28 cellular contexts compared by ENCODE assay signal in the genomic region with DNA sequence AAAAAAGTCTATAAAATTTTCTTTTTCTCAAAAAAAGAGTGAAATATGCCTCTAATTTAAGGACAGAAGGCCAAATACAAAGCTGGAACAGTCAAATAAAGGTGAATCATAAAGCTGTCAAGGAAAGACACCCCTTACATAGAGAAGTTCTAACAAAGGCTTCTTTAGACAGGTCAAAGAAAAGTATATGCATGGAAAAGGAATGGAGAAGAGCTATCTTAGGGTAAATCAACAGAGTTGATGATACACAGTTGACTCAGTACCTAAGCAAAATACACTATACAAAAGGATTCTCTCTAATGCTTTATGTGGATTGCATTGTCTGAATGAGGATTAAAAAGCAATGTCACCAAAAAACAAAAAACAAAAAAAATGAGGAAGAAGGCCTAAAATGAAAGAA.
"Had no signal": no experiment of that assay in that cellular context is flagged by ENCODE, and none has a peak within 500 bp of the region (broad histone marks: within the 10 kb centered on the region; RNA-seq: fewer than 3 reads in every experiment).

No MANE protein-coding gene starts in this region.

- H3K79me2 ChIP-seq: hepatocyte had no signal

- H3K4me3 ChIP-seq: ascending aorta, cardiac muscle cell, colonic mucosa, gastrocnemius medialis, heart right ventricle, hepatocyte had no signal

- H3K27ac ChIP-seq: ascending aorta, brain microvascular endothelial cell, cardiac muscle cell, colonic mucosa, gastrocnemius medialis, heart right ventricle, hepatocyte had no signal

- DNase-seq: activated CD4-positive, alpha-beta memory T cell treated with anti-CD3 and anti-CD28 coated beads, Interleukin-2, amount 10 ng/mL, durations not matched to agents 7 days and 5 days; activated CD4-positive, alpha-beta T cell treated with anti-CD3 and anti-CD28 coated beads for 36 hours; activated CD4-positive, alpha-beta T cell treated with anti-CD3 and anti-CD28 coated beads, Interleukin-2, amount 10 ng/mL, durations not matched to agents 24 days and 14 days; activated CD4-positive, CD25-positive, alpha-beta regulatory T cell; activated CD4-positive, CD25-positive, alpha-beta regulatory T cell treated with anti-CD3 and anti-CD28 coated beads, Interleukin-2, amount 50 U/mL, for 72 hours; activated CD8-positive, alpha-beta memory T cell treated with anti-CD3 and anti-CD28 coated beads, Interleukin-2, amount 50 U/mL, for 48 hours; activated gamma-delta T cell; activated naive CD4-positive, alpha-beta T cell; activated naive CD4-positive, alpha-beta T cell treated with anti-CD3 and anti-CD28 coated beads, Interleukin-2, amount 10 ng/mL, durations not matched to agents 7 days and 5 days; activated naive CD8-positive, alpha-beta T cell treated with anti-CD3 and anti-CD28 coated beads, Interleukin-2, amount 10 ng/mL, durations not matched to agents 7 days and 5 days; activated T-cell treated with anti-CD3 and anti-CD28 coated beads for 4 hours; activated T-cell treated with anti-CD3 and anti-CD28 coated beads, Interleukin-2, amount 50 U/mL, for 24 hours; activated T-cell treated with anti-CD3 and anti-CD28 coated beads, Interleukin-2, amount 50 U/mL, for 72 hours; brain microvascular endothelial cell; central memory CD4-positive, alpha-beta T cell; cerebellar nuclear complex; colonic mucosa; effector CD8-positive, alpha-beta T cell; foreskin fibroblast; gastrocnemius medialis; glutamatergic neuron; heart right ventricle; T-helper 2 cell had no signal

- H3K4me2 ChIP-seq: hepatocyte had no signal

- H3K27me3 ChIP-seq: ascending aorta, brain microvascular endothelial cell, cardiac muscle cell, colonic mucosa, gastrocnemius medialis, heart right ventricle, hepatocyte had no signal

- H3K36me3 ChIP-seq: ascending aorta, brain microvascular endothelial cell, cardiac muscle cell, colonic mucosa, gastrocnemius medialis, heart right ventricle had no signal

- H3K4me1 ChIP-seq: ascending aorta, colonic mucosa, gastrocnemius medialis, heart right ventricle had no signal

- H3K9me3 ChIP-seq: colonic mucosa, gastrocnemius medialis had no signal

- H2AFZ ChIP-seq: hepatocyte had no signal

- ATAC-seq: activated CD4-positive, alpha-beta T cell treated with anti-CD3 and anti-CD28 coated beads for 36 hours; activated naive CD4-positive, alpha-beta T cell treated with anti-CD3 and anti-CD28 coated beads, Interleukin-2, amount 50 U/mL, for 72 hours; activated T-cell treated with anti-CD3 and anti-CD28 coated beads, Interleukin-2, amount 50 U/mL, for 72 hours; esophagus mucosa; gastrocnemius medialis; heart right ventricle had no signal
